Comparison of ENCODE assay signal across 12 cellular contexts in the genomic region with DNA sequence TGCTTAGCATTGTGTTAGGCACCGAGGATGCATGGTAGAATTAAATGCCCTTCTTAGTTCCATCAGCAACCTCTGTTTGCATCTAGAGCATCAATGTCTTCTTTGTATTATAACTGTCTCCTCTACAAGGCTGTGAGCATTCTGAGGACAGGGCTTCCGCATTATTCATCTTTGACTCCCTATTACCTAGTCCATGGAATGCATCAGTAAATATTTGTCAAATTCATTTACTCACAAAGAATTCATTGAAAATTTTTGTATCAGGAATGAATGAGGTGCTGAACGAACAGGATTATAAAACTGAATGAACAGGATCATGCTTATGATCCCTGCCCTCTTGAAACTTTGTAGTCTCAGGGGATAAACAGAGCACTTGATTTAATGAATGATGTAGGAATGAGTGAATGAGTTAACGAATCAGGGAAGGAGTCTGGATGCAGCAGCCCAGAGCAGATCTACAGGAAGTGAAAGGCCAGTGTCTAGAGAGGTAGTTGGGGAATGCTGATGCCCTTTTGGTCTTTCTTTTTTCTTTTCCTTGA. TPM values are rescaled to one million over a fixed set of nuclear protein-coding genes. Genes with fewer than 3 reads are reported as not detected.
"Had no signal": no experiment of that assay in that cellular context is flagged by ENCODE, and none has a peak within 500 bp of the region (broad histone marks: within the 10 kb centered on the region; RNA-seq: fewer than 3 reads in every experiment).

No MANE protein-coding gene starts in this region.

- H3K4me2 ChIP-seq: KMS-11 had no signal

- H3K4me1 ChIP-seq: HAP-1 had no signal

- H3K36me3 ChIP-seq: HAP-1 had no signal

- H2AFZ ChIP-seq: GM23248 had no signal

- DNase-seq: GM23248, GOT3, H7, HFFc6, IMR-90, KBM-7 had no signal

- H3K9ac ChIP-seq: GM23248, KMS-11 had no signal

- H3K9me3 ChIP-seq: HAP-1 had no signal

- ATAC-seq: HCT116 had no signal

- H3K4me3 ChIP-seq: GM23248, HAP-1 had no signal

- H3K27ac ChIP-seq: GM23248, HL-60, KMS-11 had no signal

RNA-seq across cellular contexts. Expression of a gene that starts 2.8 kb away (rescaled TPM):
- total RNA-seq: H4 had no signal

RNA-seq across cellular contexts. Expression of a gene that starts 57.4 kb away (rescaled TPM):
- total RNA-seq: H4, H7, HFFc6, HT1080, IMR-90 had no signal
- polyA plus RNA-seq: GM23248, IMR-90 had no signal
